ENCODE assay signal across 12 cellular contexts in the genomic region with DNA sequence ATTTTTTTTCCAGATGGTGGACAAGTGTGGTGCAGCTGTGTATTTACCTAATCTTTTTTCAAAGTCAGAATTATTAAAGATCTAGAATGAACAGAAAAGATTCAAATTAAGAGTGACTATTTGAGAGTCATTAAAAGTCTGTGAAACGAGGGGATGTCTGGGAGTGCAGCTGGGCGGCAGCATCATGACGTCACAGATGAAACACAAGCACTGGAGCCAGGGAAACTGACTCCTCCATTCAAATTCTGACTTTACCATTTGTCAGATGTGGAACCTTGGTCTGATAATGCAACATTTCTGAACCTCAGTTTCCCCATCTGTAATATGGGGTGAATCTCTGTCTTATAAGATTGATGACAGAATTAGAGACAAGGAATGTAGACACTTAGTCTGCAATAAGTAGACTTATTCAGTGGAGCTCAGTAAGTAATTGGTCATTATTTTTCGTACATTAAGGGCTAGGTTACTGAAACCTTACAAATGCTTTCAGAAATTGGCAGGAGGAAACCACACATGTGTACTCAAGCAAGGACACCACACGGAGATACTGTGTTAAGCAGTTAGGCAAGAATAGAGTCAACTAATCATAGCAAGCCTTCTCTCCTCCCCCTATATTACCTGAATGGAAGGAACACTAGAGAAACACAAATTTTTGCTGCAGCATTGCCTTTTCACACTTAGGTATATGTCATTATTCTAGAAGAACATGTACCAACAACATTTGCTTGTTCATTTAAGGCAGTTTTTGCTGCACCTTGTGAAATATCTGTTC. TPM values are rescaled to one million over a fixed set of nuclear protein-coding genes. Genes with fewer than 3 reads are reported as not detected.
DNase-seq lines count a peak whose midpoint lies in the region; ATAC-seq and TF ChIP-seq lines count a peak whose summit lies in the region.
"Had no signal": no experiment of that assay in that cellular context is flagged by ENCODE, and none has a peak within 500 bp of the region (broad histone marks: within the 10 kb centered on the region; RNA-seq: fewer than 3 reads in every experiment).

No MANE protein-coding gene starts in this region.

- no peak overlapping the region for H3K4me3 ChIP-seq in SK-N-SH (ENCODE audit: low read depth in 2 of 2, low read length in 1 of 2)

- no peak for TF ChIP-seq EP300 in SK-N-SH (IDR thresholded peaks at IDR 0.05; ENCODE audit: borderline replicate concordance in 1 of 2, low read depth in 1 of 2, low read length in 1 of 2)

- H2AFZ ChIP-seq in SK-N-SH (ENCODE audit: low read depth): peak overlapping the region; percentile 46; the same call in 1 of the 2 replicates

- DNase-seq in SK-N-SH (no peak), activated gamma-delta T cell treated with Interleukin-2 at 50 U/mL for 16 hours (no peak), NCI-H2081 treated with DMSO at 0.1 percent for 48 hours (lab: John Stamatoyannopoulos, UW) (no peak)
- no peak for DNase-seq in NK-92 treated with Interleukin-12 subunit alpha and Interleukin-12 subunit beta, amount 100 ng/mL, for 24 hours (lab: John Stamatoyannopoulos, UW)
- no peak for DNase-seq in activated CD4-positive, alpha-beta T cell treated with anti-CD3 and anti-CD28 coated beads, Interleukin-2, amount 50 U/mL, for 4 hours
- DNase-seq: immature natural killer cell; NCI-H1694; nucleus accumbens; stimulated activated CD4-positive, alpha-beta T cell treated with anti-CD3 and anti-CD28 coated beads, Interleukin-4, amount 100 ng/mL, for 24 hours had no signal

- H3K9ac ChIP-seq in SK-N-SH: no peak overlapping the region

- TF ChIP-seq RAD21 in SK-N-SH (IDR thresholded peaks at IDR 0.05; ENCODE audit: low read length): no peak

- H3K79me2 ChIP-seq in SK-N-SH (ENCODE audit: insufficient read depth): no peaks in the 10 kb centered on the region

- CTCF ChIA-PET in SK-N-SH (lab: Yijun Ruan, JAX): interaction anchor here (1.2 kb wide), 1 partner anchor 42 kb away, joined by 5 read pairs; no protein-coding TSS in a partner anchor

- H3K27me3 ChIP-seq in SK-N-SH (ENCODE audit: insufficient read depth): no peaks in the 10 kb centered on the region

- no peaks in the 10 kb centered on the region for H3K36me3 ChIP-seq in SK-N-SH (replicated peaks in 1 of 2; ENCODE audit: control insufficient read depth in 1 of 2, insufficient read depth in 2 of 2, low read length in 1 of 2)

- 22% methylated on average over 5 of the region's 5 CpGs for WGBS in SK-N-SH (ENCODE audit: low lambda C conversion rate)

- ATAC-seq in SK-N-SH treated with all-trans-retinoic acid at 6 μM for 48 hours (no peak), HG02588 (IDR thresholded peaks at IDR 0.05; ENCODE audit: unreplicated experiment) (peak; percentile 69), HG03432 (IDR thresholded peaks at IDR 0.05; ENCODE audit: unreplicated experiment) (peak; percentile 76)

- no peaks in the 10 kb centered on the region for H3F3A ChIP-seq in SK-N-SH (replicated peaks; ENCODE audit: insufficient read depth)

- H3K27ac ChIP-seq in SK-N-SH (ENCODE audit: low read depth in 2 of 2, low read length in 1 of 2): no peak overlapping the region

- no peak overlapping the region for H3K4me2 ChIP-seq in SK-N-SH

- no peaks in the 10 kb centered on the region for H3K9me2 ChIP-seq in SK-N-SH

- no peaks in the 10 kb centered on the region for H4K20me1 ChIP-seq in SK-N-SH (ENCODE audit: insufficient read depth)

- no peaks in the 10 kb centered on the region for H3K4me1 ChIP-seq in SK-N-SH (ENCODE audit: control insufficient read depth in 1 of 2, insufficient read depth in 2 of 2, low read depth in 1 of 2, low read length in 1 of 2)

- no peak for TF ChIP-seq CTCF in SK-N-SH (IDR thresholded peaks at IDR 0.05)

- H3K9me3 ChIP-seq in SK-N-SH: no peaks in the 10 kb centered on the region

- POLR2A ChIA-PET in SK-N-SH (lab: Yijun Ruan, JAX): no interaction called here

TF ChIP-seq in SK-N-SH, 30 proteins besides CTCF, POLR2A, EP300 and RAD21:
- no peak for TF ChIP-seq GABPA (IDR thresholded peaks at IDR 0.05; ENCODE audit: low read depth)
- no peak for TF ChIP-seq FOSL2 (IDR thresholded peaks at IDR 0.05; ENCODE audit: borderline replicate concordance, low read depth)
- no peak for TF ChIP-seq TCF12 (IDR thresholded peaks at IDR 0.05)
- TF ChIP-seq TAF1 (IDR thresholded peaks at IDR 0.05; ENCODE audit: borderline replicate concordance, low read depth, low read length): no peak
- TF ChIP-seq POLR2AphosphoS5 (IDR thresholded peaks at IDR 0.05; ENCODE audit: low read depth, low read length): no peak
- TF ChIP-seq RXRA (IDR thresholded peaks at IDR 0.05; ENCODE audit: borderline replicate concordance, low read depth): no peak
- no peak for TF ChIP-seq RCOR1 (IDR thresholded peaks at IDR 0.05; ENCODE audit: low read length)

TF ChIP-seq in SK-N-SH treated with all-trans-retinoic acid at 6 μM for 48 hours, 23 proteins besides CTCF, POLR2A, EP300 and RAD21:
- TF ChIP-seq, protein P1, sequence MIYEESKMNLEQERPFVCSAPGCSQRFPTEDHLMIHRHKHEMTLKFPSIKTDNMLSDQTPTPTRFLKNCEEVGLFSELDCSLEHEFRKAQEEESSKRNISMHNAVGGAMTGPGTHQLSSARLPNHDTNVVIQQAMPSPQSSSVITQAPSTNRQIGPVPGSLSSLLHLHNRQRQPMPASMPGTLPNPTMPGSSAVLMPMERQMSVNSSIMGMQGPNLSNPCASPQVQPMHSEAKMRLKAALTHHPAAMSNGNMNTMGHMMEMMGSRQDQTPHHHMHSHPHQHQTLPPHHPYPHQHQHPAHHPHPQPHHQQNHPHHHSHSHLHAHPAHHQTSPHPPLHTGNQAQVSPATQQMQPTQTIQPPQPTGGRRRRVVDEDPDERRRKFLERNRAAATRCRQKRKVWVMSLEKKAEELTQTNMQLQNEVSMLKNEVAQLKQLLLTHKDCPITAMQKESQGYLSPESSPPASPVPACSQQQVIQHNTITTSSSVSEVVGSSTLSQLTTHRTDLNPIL (CRISPR knock-in tag; IDR thresholded peaks at IDR 0.05; ENCODE audit: low read depth): no peak
- TF ChIP-seq, protein P2, sequence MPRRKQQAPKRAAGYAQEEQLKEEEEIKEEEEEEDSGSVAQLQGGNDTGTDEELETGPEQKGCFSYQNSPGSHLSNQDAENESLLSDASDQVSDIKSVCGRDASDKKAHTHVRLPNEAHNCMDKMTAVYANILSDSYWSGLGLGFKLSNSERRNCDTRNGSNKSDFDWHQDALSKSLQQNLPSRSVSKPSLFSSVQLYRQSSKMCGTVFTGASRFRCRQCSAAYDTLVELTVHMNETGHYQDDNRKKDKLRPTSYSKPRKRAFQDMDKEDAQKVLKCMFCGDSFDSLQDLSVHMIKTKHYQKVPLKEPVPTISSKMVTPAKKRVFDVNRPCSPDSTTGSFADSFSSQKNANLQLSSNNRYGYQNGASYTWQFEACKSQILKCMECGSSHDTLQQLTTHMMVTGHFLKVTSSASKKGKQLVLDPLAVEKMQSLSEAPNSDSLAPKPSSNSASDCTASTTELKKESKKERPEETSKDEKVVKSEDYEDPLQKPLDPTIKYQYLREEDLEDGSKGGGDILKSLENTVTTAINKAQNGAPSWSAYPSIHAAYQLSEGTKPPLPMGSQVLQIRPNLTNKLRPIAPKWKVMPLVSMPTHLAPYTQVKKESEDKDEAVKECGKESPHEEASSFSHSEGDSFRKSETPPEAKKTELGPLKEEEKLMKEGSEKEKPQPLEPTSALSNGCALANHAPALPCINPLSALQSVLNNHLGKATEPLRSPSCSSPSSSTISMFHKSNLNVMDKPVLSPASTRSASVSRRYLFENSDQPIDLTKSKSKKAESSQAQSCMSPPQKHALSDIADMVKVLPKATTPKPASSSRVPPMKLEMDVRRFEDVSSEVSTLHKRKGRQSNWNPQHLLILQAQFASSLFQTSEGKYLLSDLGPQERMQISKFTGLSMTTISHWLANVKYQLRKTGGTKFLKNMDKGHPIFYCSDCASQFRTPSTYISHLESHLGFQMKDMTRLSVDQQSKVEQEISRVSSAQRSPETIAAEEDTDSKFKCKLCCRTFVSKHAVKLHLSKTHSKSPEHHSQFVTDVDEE (CRISPR knock-in tag; IDR thresholded peaks at IDR 0.05): no peak
- no peak for TF ChIP-seq TOX (CRISPR knock-in tag; IDR thresholded peaks at IDR 0.05; ENCODE audit: borderline replicate concordance)
- no peak for TF ChIP-seq ZNF70 (CRISPR knock-in tag; IDR thresholded peaks at IDR 0.05)

RNA-seq across cellular contexts. Expression of a gene that starts 27.8 kb away (rescaled TPM):
- 119 and 128 TPM in 2 replicates for polyA plus RNA-seq in SK-N-SH (2012; rRNA removed)
- polyA plus RNA-seq in SK-N-SH (2012; cell fraction: cytosol; rRNA removed): 30.4 and 49.9 TPM in 2 replicates
- 537 and 601 TPM in 2 replicates for polyA plus RNA-seq in SK-N-SH (2012; cell fraction: nucleus; rRNA removed)

RNA-seq across cellular contexts. Expression of a gene that starts 34.0 kb away (rescaled TPM):
- polyA plus RNA-seq in SK-N-SH (2012; rRNA removed): 70.6 and 72.3 TPM in 2 replicates
- polyA plus RNA-seq in SK-N-SH (2012; cell fraction: cytosol; rRNA removed): 28.8 and 38.1 TPM in 2 replicates
- polyA plus RNA-seq in SK-N-SH (2012; cell fraction: nucleus; rRNA removed): 297 and 314 TPM in 2 replicates

RNA-seq across cellular contexts. Expression of a gene that starts 49.0 kb away (rescaled TPM):
- 1.6 TPM in 2 replicates for polyA plus RNA-seq in SK-N-SH (2012; rRNA removed)
- 1.6 and 2.1 TPM in 2 replicates for polyA plus RNA-seq in SK-N-SH (2012; cell fraction: cytosol; rRNA removed)
- 0.94 and 1.2 TPM in 2 replicates for polyA plus RNA-seq in SK-N-SH (2012; cell fraction: nucleus; rRNA removed)

RNA-seq across cellular contexts. Expression of a gene that starts 59.6 kb away (rescaled TPM):
- polyA plus RNA-seq in SK-N-SH (2012; rRNA removed): 4.3 and 4.5 TPM in 2 replicates
- polyA plus RNA-seq in SK-N-SH (2012; cell fraction: cytosol; rRNA removed): 5.4 and 6.1 TPM in 2 replicates
- 1.3 and 2.3 TPM in 2 replicates for polyA plus RNA-seq in SK-N-SH (2012; cell fraction: nucleus; rRNA removed)
